Comparison of ENCODE assay signal across 15 cellular contexts in genomic region chr17:57862990-57863667, GRCh38. TPM values are rescaled to one million over a fixed set of nuclear protein-coding genes. Genes with fewer than 3 reads are reported as not detected.
DNase-seq lines count a peak whose midpoint lies in the region; ATAC-seq and TF ChIP-seq lines count a peak whose summit lies in the region.
"Had no signal": no experiment of that assay in that cellular context is flagged by ENCODE, and none has a peak within 500 bp of the region (broad histone marks: within the 10 kb centered on the region; RNA-seq: fewer than 3 reads in every experiment).

No MANE protein-coding gene starts in this region.

- H3K4me1 ChIP-seq in upper lobe of right lung: peaks cover 27% of the 10 kb centered on the region

- no peaks in the 10 kb centered on the region for H3K9me3 ChIP-seq in upper lobe of right lung
- H3K9me3 ChIP-seq: adrenal gland, MG63 had no signal

- H3K9me3 Mint-ChIP-seq in endothelial cell (ENCODE audit: unreplicated experiment): no peaks in the 10 kb centered on the region

- peaks cover 8% of the 10 kb centered on the region for H3K36me3 Mint-ChIP-seq in endothelial cell (ENCODE audit: low read depth, unreplicated experiment)

- H3K27ac ChIP-seq in cingulate gyrus (ENCODE audit: low read depth, low read length): peak overlapping the region; percentile 72
- H3K27ac ChIP-seq in upper lobe of right lung: no peak overlapping the region
- H3K27ac ChIP-seq: hepatocyte had no signal

- peaks cover 24% of the 10 kb centered on the region for H3K4me1 Mint-ChIP-seq in endothelial cell (ENCODE audit: unreplicated experiment)

- H3K4me3 Mint-ChIP-seq in endothelial cell (ENCODE audit: unreplicated experiment): no peak overlapping the region

- TF ChIP-seq CTCF in upper lobe of right lung (IDR thresholded peaks at IDR 0.05) (no peak), endothelial cell (IDR thresholded peaks at IDR 0.05; ENCODE audit: unreplicated experiment) (no peak)

- intact Hi-C loops in Right ventricle myocardium superior (cut with DNase I) (no loop called here), left ventricle myocardium superior (cut with micrococcal nuclease) (no loop called here), upper lobe of right lung (cut with DNase I) (no loop called here)

- ATAC-seq in Right ventricle myocardium superior (ENCODE audit: poor library complexity): no peak
- ATAC-seq in left ventricle myocardium superior: no peak
- ATAC-seq in upper lobe of right lung: no peak

- peaks cover 19% of the 10 kb centered on the region for H3K27me3 Mint-ChIP-seq in endothelial cell (ENCODE audit: unreplicated experiment)

- no peak overlapping the region for H3K4me3 ChIP-seq in upper lobe of right lung
- H3K4me3 ChIP-seq: hepatocyte, MG63 had no signal

- peak; percentile 35 for DNase-seq in Right ventricle myocardium superior
- DNase-seq in left ventricle myocardium superior: no peak
- DNase-seq in midbrain (lab: John Stamatoyannopoulos, UW): peak; percentile 74
- peak; percentile 42 for DNase-seq in upper lobe of right lung
- DNase-seq in activated CD4-positive, alpha-beta T cell treated with anti-CD3 and anti-CD28 coated beads, Interleukin-2, amount 50 U/mL, for 48 hours: no peak
- no peak for DNase-seq in endothelial cell (ENCODE audit: low spot score)
- no peak for DNase-seq in GM03348 (ENCODE audit: low spot score)
- DNase-seq: effector memory CD4-positive, alpha-beta T cell; MG63; NCI-H226; right cardiac atrium; SHP77 had no signal

- H3K36me3 ChIP-seq in upper lobe of right lung: no peaks in the 10 kb centered on the region

- H3K27ac Mint-ChIP-seq in endothelial cell (ENCODE audit: unreplicated experiment): no peak overlapping the region

- no peaks in the 10 kb centered on the region for H3K27me3 ChIP-seq in upper lobe of right lung
- H3K27me3 ChIP-seq: adrenal gland, hepatocyte, MG63 had no signal

RNA-seq across cellular contexts. Expression of gene MRPS23, which starts 13.3 kb away (rescaled TPM):
- 89.8 TPM for total RNA-seq in Right ventricle myocardium superior
- 86.3 TPM for total RNA-seq in left ventricle myocardium superior
- total RNA-seq in upper lobe of right lung: 36.0 TPM
- total RNA-seq in endothelial cell (ENCODE audit: unreplicated experiment): 39.3 TPM

Comparison
In these comparisons a context has a peak if more than half of its experiments do, and no peak if none do; other contexts are left out.
1. DNase-seq: peak in Right ventricle myocardium superior (single experiment), midbrain (single experiment) and upper lobe of right lung (single experiment); none in left ventricle myocardium superior (single experiment), activated CD4-positive, alpha-beta T cell treated with anti-CD3 and anti-CD28 coated beads, Interleukin-2, amount 50 U/mL, for 48 hours (0 of 2), endothelial cell (single experiment) and GM03348 (single experiment).